ENCODE assay signal across 24 cellular contexts in genomic region chr11:99200720-99201119, GRCh38.
DNase-seq lines count a peak whose midpoint lies in the region; ATAC-seq, FAIRE-seq and TF ChIP-seq lines count a peak whose summit lies in the region.
"Had no signal": no experiment of that assay in that cellular context is flagged by ENCODE, and none has a peak within 500 bp of the region (broad histone marks: within the 10 kb centered on the region; RNA-seq: fewer than 3 reads in every experiment).

No MANE protein-coding gene starts in this region.

- H3K56ac ChIP-seq in H1 (replicated peaks; ENCODE audit: insufficient read length, low read depth, low read length) = no peak overlapping the region

- peak overlapping the region; percentile 25; the same call in 1 of the 2 replicates for H2BK5ac ChIP-seq in H1 (ENCODE audit: low read depth, low read length)

- no peak overlapping the region for H3K4me3 ChIP-seq in GM23338
- no peak overlapping the region; the same call in 1 of the 2 replicates for H3K4me3 ChIP-seq in HUES64 (ENCODE audit: low read length)
- H3K4me3 ChIP-seq in H1 (ENCODE audit: extremely low read depth in 1 of 4, insufficient read depth in 2 of 4, low read depth in 3 of 4, low read length in 4 of 4) = no peak overlapping the region
- H3K4me3 ChIP-seq: BLaER1 had no signal

- no peak overlapping the region for H2BK120ac ChIP-seq in H1 (replicated peaks; ENCODE audit: low read depth, low read length)

- H3K4me3 Mint-ChIP-seq in GM23338 = no peak overlapping the region
- H3K4me3 Mint-ChIP-seq in activated T-cell treated with anti-CD3 and anti-CD28 coated beads, Interleukin-2, amount 50 U/mL, for 4 hours = no peak overlapping the region
- H3K4me3 Mint-ChIP-seq: B cell; CD4-positive, CD25-positive, alpha-beta regulatory T cell; CD8-positive, alpha-beta T cell had no signal

- H3K79me1 ChIP-seq in H1 (ENCODE audit: low read depth, low read length) = no peaks in the 10 kb centered on the region

- H2BK15ac ChIP-seq in H1 (ENCODE audit: low read length) = no peak overlapping the region

- H3K9me3 Mint-ChIP-seq in GM23338 = no peaks in the 10 kb centered on the region
- peaks cover 7% of the 10 kb centered on the region for H3K9me3 Mint-ChIP-seq in activated T-cell treated with anti-CD3 and anti-CD28 coated beads, Interleukin-2, amount 50 U/mL, for 4 hours

- CTCF ChIA-PET in H1 (lab: Charles Lee; ENCODE audit: partially characterized antibody) = no interaction called here

- no peak overlapping the region for H4K8ac ChIP-seq in H1 (ENCODE audit: extremely low read depth, insufficient read depth, low read length)

- no peak overlapping the region for H2BK20ac ChIP-seq in H1 (ENCODE audit: low read length)

- H3K36me3 Mint-ChIP-seq in GM23338 (ENCODE audit: low read depth) = peaks cover 3% of the 10 kb centered on the region; the same call in 1 of the 3 replicates
- H3K36me3 Mint-ChIP-seq in activated T-cell treated with anti-CD3 and anti-CD28 coated beads, Interleukin-2, amount 50 U/mL, for 4 hours (ENCODE audit: insufficient read depth) = no peaks in the 10 kb centered on the region
- H3K36me3 Mint-ChIP-seq: CD4-positive, CD25-positive, alpha-beta regulatory T cell; CD8-positive, alpha-beta T cell had no signal

- H3F3A ChIP-seq in GM23338 (replicated peaks; ENCODE audit: low read depth) = no peaks in the 10 kb centered on the region

- H3K4me1 ChIP-seq in GM23338 (ENCODE audit: insufficient read depth) (peaks cover 69% of the 10 kb centered on the region), HUES64 (ENCODE audit: insufficient read depth, low read length) (peaks cover 51% of the 10 kb centered on the region), H1 (replicated peaks in 1 of 4; ENCODE audit: control insufficient read depth in 3 of 4, insufficient read depth in 4 of 4, low read length in 3 of 4) (peaks cover 0 to 10% (median 6%) of the 10 kb centered on the region in 4 experiments; a peak in 5 of 7 replicates)
- H3K4me1 ChIP-seq: BLaER1, Caco-2 had no signal

- H2AFZ ChIP-seq in GM23338 (no peak overlapping the region), H1 (ENCODE audit: low read length) (no peak overlapping the region)

- H2BK12ac ChIP-seq in H1 (ENCODE audit: low read depth, low read length) = no peak overlapping the region

- H3K27me3 ChIP-seq in GM23338 (ENCODE audit: insufficient read depth) (no peaks in the 10 kb centered on the region), HUES64 (ENCODE audit: insufficient read depth, low read length) (no peaks in the 10 kb centered on the region), H1 (replicated peaks in 1 of 4; ENCODE audit: control insufficient read depth in 3 of 4, extremely low read depth in 1 of 4, insufficient read depth in 3 of 4, low read length in 3 of 4) (no peaks in the 10 kb centered on the region)
- H3K27me3 ChIP-seq: BLaER1 had no signal

- no peaks in the 10 kb centered on the region for H4K20me1 ChIP-seq in GM23338 (replicated peaks; ENCODE audit: insufficient read depth)
- no peaks in the 10 kb centered on the region for H4K20me1 ChIP-seq in H1 (replicated peaks in 1 of 2; ENCODE audit: control insufficient read depth in 1 of 2, insufficient read depth in 2 of 2, low read length in 2 of 2)
- H4K20me1 ChIP-seq: BLaER1 had no signal

- 83% methylated on average over 3 of the region's 3 CpGs for WGBS in HUES64
- 33% methylated on average over 1 of the region's 3 CpGs; no CpG with 5 or more reads in 1 of the 2 experiments for WGBS in H1 (ENCODE audit: extremely low coverage in 1 of 2, insufficient coverage in 1 of 2, insufficient read length in 1 of 2, insufficient replicate concordance in 2 of 2, low coverage in 1 of 2, low lambda C conversion rate in 2 of 2, missing lambda C conversion rate in 1 of 2), 2 experiments

- H3K27ac ChIP-seq in GM23338 (ENCODE audit: low read depth) = peak overlapping the region; percentile 65; the same call in 1 of the 2 replicates
- H3K27ac ChIP-seq in HUES64 (ENCODE audit: low read depth, low read length) = peak overlapping the region; percentile 53; the same call in 1 of the 2 replicates
- no peak overlapping the region for H3K27ac ChIP-seq in H1 (ENCODE audit: low read depth, low read length)
- H3K27ac ChIP-seq: 22Rv1, BLaER1, C4-2B had no signal

- H3K4me2 ChIP-seq in GM23338 = peak overlapping the region; percentile 33; the same call in 1 of the 2 replicates
- no peak overlapping the region; a peak in 1 of 4 replicates for H3K4me2 ChIP-seq in H1 (ENCODE audit: insufficient read depth in 1 of 2, low read depth in 2 of 2, low read length in 2 of 2)
- H3K4me2 ChIP-seq: BLaER1 had no signal

- H3K36me3 ChIP-seq in GM23338 (ENCODE audit: insufficient read depth) (no peaks in the 10 kb centered on the region), HUES64 (ENCODE audit: insufficient read depth, low read length) (no peaks in the 10 kb centered on the region), H1 (ENCODE audit: control insufficient read depth in 2 of 4, insufficient read depth in 4 of 4, low read length in 3 of 4) (no peaks in the 10 kb centered on the region)
- H3K36me3 ChIP-seq: BLaER1 had no signal

- H3K4me1 Mint-ChIP-seq in GM23338 = peaks cover 50% of the 10 kb centered on the region
- H3K4me1 Mint-ChIP-seq in activated T-cell treated with anti-CD3 and anti-CD28 coated beads, Interleukin-2, amount 50 U/mL, for 4 hours (ENCODE audit: low read depth) = no peaks in the 10 kb centered on the region
- H3K4me1 Mint-ChIP-seq: B cell; CD4-positive, CD25-positive, alpha-beta regulatory T cell had no signal

- ATAC-seq in GM23338 = peak; percentile 65
- no peak for ATAC-seq in activated T-cell treated with anti-CD3 and anti-CD28 coated beads, Interleukin-2, amount 50 U/mL, for 4 hours
- ATAC-seq: CD8-positive, alpha-beta T cell; HCT116 had no signal

- intact Hi-C loops in posterior vena cava (cut with DNase I) = no loop called here

- H3K14ac ChIP-seq in H1 (ENCODE audit: insufficient read length) = no peak overlapping the region

- no peaks in the 10 kb centered on the region for H3K79me2 ChIP-seq in GM23338 (replicated peaks; ENCODE audit: insufficient read depth)
- H3K79me2 ChIP-seq in H1 (ENCODE audit: control insufficient read depth in 1 of 2, insufficient read depth in 2 of 2, low read length in 2 of 2) = no peaks in the 10 kb centered on the region

- H3K4ac ChIP-seq in H1 (replicated peaks; ENCODE audit: insufficient read length, low read depth, low read length) = no peak overlapping the region

- H3K27ac Mint-ChIP-seq in GM23338 = no peak overlapping the region
- H3K27ac Mint-ChIP-seq: B cell; CD4-positive, CD25-positive, alpha-beta regulatory T cell; CD8-positive, alpha-beta T cell had no signal

- H3K23ac ChIP-seq in H1 (ENCODE audit: insufficient read length) = no peak overlapping the region

- H3K23me2 ChIP-seq in H1 (ENCODE audit: low read depth, low read length) = no peaks in the 10 kb centered on the region

- no peak overlapping the region for H3K18ac ChIP-seq in H1 (ENCODE audit: extremely low read depth, low read length)

- POLR2A ChIA-PET in H1 (lab: Charles Lee; ENCODE audit: partially characterized antibody) = no interaction called here

- TF ChIP-seq CTCF in GM23338 (conservative IDR thresholded peaks at IDR 0.05; ENCODE audit: low read depth in 2 of 2) (no peak), H1 (IDR thresholded peaks at IDR 0.05; ENCODE audit: control extremely low read depth in 1 of 3, insufficient read depth in 1 of 3, low read depth in 1 of 3, low read length in 3 of 3) (no peak)

- TF ChIP-seq POLR2A in H1 (IDR thresholded peaks at IDR 0.05; ENCODE audit: control extremely low read depth in 1 of 2, low read depth in 2 of 2, low read length in 2 of 2) = no peak

- no peak overlapping the region for H4K5ac ChIP-seq in H1 (ENCODE audit: insufficient read length, low read depth, low read length)

- no peak for FAIRE-seq in H1 (lab: Jason Lieb, UNC)
- FAIRE-seq: A204.1, G401.6, GM12892, GM19239 had no signal

- DNase-seq in GM23338 (ENCODE audit: low spot score) (peak; percentile 66), H1 (ENCODE audit: low read depth in 1 of 2, low spot score in 2 of 2) (no peak), iPS DF 4.7 (ENCODE audit: extremely low read depth, low spot score) (peak; percentile 14), posterior vena cava (ENCODE audit: low spot score) (no peak), HuH-7 (ENCODE audit: low spot score) (no peak), GM19238 (ENCODE audit: insufficient read length, low spot score) (no peak)
- DNase-seq in activated T-cell treated with anti-CD3 and anti-CD28 coated beads, Interleukin-2, amount 50 U/mL, for 4 hours = no peak
- DNase-seq: Caco-2; CD4-positive, CD25-positive, alpha-beta regulatory T cell; CD8-positive, alpha-beta T cell; DMS153; DND-41; GOT3; H7 had no signal

- no peaks in the 10 kb centered on the region for H3K9me2 ChIP-seq in GM23338 (ENCODE audit: insufficient read depth)

- no peak overlapping the region for H2AK5ac ChIP-seq in H1 (ENCODE audit: low read depth, low read length)

- H4K91ac ChIP-seq in H1 (replicated peaks; ENCODE audit: insufficient read length, low read length) = no peak overlapping the region

- H3K9ac ChIP-seq in HUES64 (ENCODE audit: low read depth, low read length) = no peak overlapping the region
- H3K9ac ChIP-seq in H1 (replicated peaks in 1 of 4; ENCODE audit: extremely low read depth in 1 of 4, low read depth in 3 of 4, low read length in 3 of 4) = no peak overlapping the region
- H3K9ac ChIP-seq: BLaER1 had no signal

- H3K27me3 Mint-ChIP-seq in GM23338 (ENCODE audit: insufficient read depth, low read depth, poor library complexity) = peaks cover 2% of the 10 kb centered on the region
- no peaks in the 10 kb centered on the region for H3K27me3 Mint-ChIP-seq in activated T-cell treated with anti-CD3 and anti-CD28 coated beads, Interleukin-2, amount 50 U/mL, for 4 hours (ENCODE audit: low read depth)
- H3K27me3 Mint-ChIP-seq: B cell; CD4-positive, CD25-positive, alpha-beta regulatory T cell had no signal

- no peak for TF ChIP-seq RAD21 in H1 (IDR thresholded peaks at IDR 0.05 in 1 of 2, conservative IDR thresholded peaks at IDR 0.05 in 1 of 2; ENCODE audit: low read depth in 2 of 2, low read length in 2 of 2)

- TF ChIP-seq EP300 in H1 (IDR thresholded peaks at IDR 0.05; ENCODE audit: borderline replicate concordance in 1 of 2, low read depth in 2 of 2, low read length in 2 of 2) = no peak

- H3K9me3 ChIP-seq in HUES64 (ENCODE audit: insufficient read depth, low read depth, low read length) = no peaks in the 10 kb centered on the region
- no peaks in the 10 kb centered on the region for H3K9me3 ChIP-seq in H1 (ENCODE audit: insufficient read depth in 2 of 2, low read depth in 1 of 2, low read length in 1 of 2)
- H3K9me3 ChIP-seq: BLaER1, Caco-2 had no signal

TF ChIP-seq in GM23338, 12 proteins besides CTCF, POLR2A, EP300 and RAD21 (continues in another document):
- TF ChIP-seq EZH2 (IDR thresholded peaks at IDR 0.05; ENCODE audit: low read depth, unreplicated experiment) = no peak
- TF ChIP-seq POLR2AphosphoS5 (IDR thresholded peaks at IDR 0.05; ENCODE audit: low read depth) = no peak
- TF ChIP-seq ZNF114 (CRISPR knock-in tag; IDR thresholded peaks at IDR 0.05) = no peak
- TF ChIP-seq JUNB (IDR thresholded peaks at IDR 0.05; ENCODE audit: unreplicated experiment) = no peak

TF ChIP-seq in H1, 55 proteins besides CTCF, POLR2A, EP300 and RAD21:
- TF ChIP-seq SP2 (IDR thresholded peaks at IDR 0.05; ENCODE audit: low read length) (no peak), TEAD4 (IDR thresholded peaks at IDR 0.05; ENCODE audit: low read depth, low read length) (no peak), MAFK (IDR thresholded peaks at IDR 0.05; ENCODE audit: low read depth, low read length) (no peak), BRCA1 (IDR thresholded peaks at IDR 0.05; ENCODE audit: low read depth, low read length) (no peak)

Comparison
In these comparisons a context has a peak if more than half of its experiments do, and no peak if none do; other contexts are left out.
1. DNase-seq: peak in GM23338 (single experiment) and iPS DF 4.7 (single experiment); none in H1 (0 of 2), activated T-cell treated with anti-CD3 and anti-CD28 coated beads, Interleukin-2, amount 50 U/mL, for 4 hours (single experiment), posterior vena cava (single experiment), HuH-7 (single experiment) and GM19238 (single experiment).